In genomic region chr2:44100351-44100750, GRCh38 we compare ENCODE assay signal across 10 cellular contexts.
DNase-seq lines count a peak whose midpoint lies in the region; ATAC-seq, FAIRE-seq and TF ChIP-seq lines count a peak whose summit lies in the region.
"Had no signal": no experiment of that assay in that cellular context is flagged by ENCODE, and none has a peak within 500 bp of the region (broad histone marks: within the 10 kb centered on the region; RNA-seq: fewer than 3 reads in every experiment).

No MANE protein-coding gene starts in this region.

- H3K4me3 ChIP-seq in A549: no peak overlapping the region

- peak; percentile 79 to 89 for ATAC-seq in A549
- no peak for ATAC-seq in HG02610 (IDR thresholded peaks at IDR 0.05; ENCODE audit: unreplicated experiment)
- ATAC-seq in HG03280 (IDR thresholded peaks at IDR 0.05; ENCODE audit: unreplicated experiment): no peak

- peak; percentile 15 to 60 for DNase-seq in A549 (ENCODE audit: low read depth in 1 of 2, low spot score in 1 of 2)
- peak; percentile 92 for DNase-seq in HFFc6
- DNase-seq in UCSD-AML1 (lab: John Stamatoyannopoulos, UW; ENCODE audit: unreplicated experiment): peak; percentile 59
- peak; percentile 12 for DNase-seq in iPS-NIHi11 (ENCODE audit: low spot score)
- no peak for DNase-seq in stimulated activated naive CD4-positive, alpha-beta T cell treated with Interleukin-2 at 50 U/mL for 16 hours (lab: John Stamatoyannopoulos, UW)
- no peak for DNase-seq in activated naive CD4-positive, alpha-beta T cell treated with anti-CD3 and anti-CD28 coated beads for 36 hours
- DNase-seq: naive B cell had no signal

- TF ChIP-seq CTCF in A549 (IDR thresholded peaks at IDR 0.05): no peak
- no peak for TF ChIP-seq CTCF in HFFc6 (IDR thresholded peaks at IDR 0.05)

- no peaks in the 10 kb centered on the region for H3K36me3 Mint-ChIP-seq in HFFc6 (ENCODE audit: low read depth)
- no peaks in the 10 kb centered on the region for H3K36me3 Mint-ChIP-seq in activated naive CD4-positive, alpha-beta T cell treated with anti-CD3 and anti-CD28 coated beads for 36 hours (ENCODE audit: low read depth)
- H3K36me3 Mint-ChIP-seq: naive B cell had no signal

- TF ChIP-seq RAD21 in A549 (conservative IDR thresholded peaks at IDR 0.05 in 1 of 2, IDR thresholded peaks at IDR 0.05 in 1 of 2): no peak

- no peaks in the 10 kb centered on the region for H3K9me3 ChIP-seq in A549

- no peak for TF ChIP-seq POLR2A in A549 (IDR thresholded peaks at IDR 0.05; ENCODE audit: low read length)

- POLR2A ChIA-PET in A549 (lab: Yijun Ruan, JAX): interaction anchor here (1.7 kb wide), 1 partner anchor 67 kb away, joined by 4 read pairs; no protein-coding TSS in a partner anchor

- 17% methylated on average over 3 of the region's 3 CpGs for WGBS in A549 (ENCODE audit: missing lambda C conversion rate)

- CTCF ChIA-PET in A549 (lab: Yijun Ruan, JAX): interaction anchor here (0.8 to 1.3 kb wide), 4 partner anchors 8 to 142 kb away, joined by 3 to 5 read pairs (median 3); no protein-coding TSS in a partner anchor
- CTCF ChIA-PET in activated naive CD4-positive, alpha-beta T cell treated with anti-CD3 and anti-CD28 coated beads for 36 hours (lab: Charles Lee): no interaction called here

- no peak overlapping the region for H3K4me3 Mint-ChIP-seq in HFFc6
- no peak overlapping the region for H3K4me3 Mint-ChIP-seq in activated naive CD4-positive, alpha-beta T cell treated with anti-CD3 and anti-CD28 coated beads for 36 hours

- intact Hi-C loops in activated naive CD4-positive, alpha-beta T cell treated with anti-CD3 and anti-CD28 coated beads for 36 hours (cut with micrococcal nuclease): no loop called here

- peak overlapping the region in 1 of 2 experiments; percentile 57; a peak in 2 of 6 replicates for H3K27ac ChIP-seq in A549
- H3K27ac ChIP-seq: VCaP had no signal

- peaks cover 20% of the 10 kb centered on the region for H3K4me1 Mint-ChIP-seq in HFFc6 (ENCODE audit: low read depth)
- H3K4me1 Mint-ChIP-seq in activated naive CD4-positive, alpha-beta T cell treated with anti-CD3 and anti-CD28 coated beads for 36 hours (ENCODE audit: low read depth): peaks cover 9% of the 10 kb centered on the region

- peak overlapping the region; percentile 59 for H3K27ac Mint-ChIP-seq in HFFc6
- H3K27ac Mint-ChIP-seq in activated naive CD4-positive, alpha-beta T cell treated with anti-CD3 and anti-CD28 coated beads for 36 hours: no peak overlapping the region

- H3K4me1 ChIP-seq in A549: peaks cover 13% of the 10 kb centered on the region

- no peaks in the 10 kb centered on the region for H3K9me3 Mint-ChIP-seq in HFFc6
- no peaks in the 10 kb centered on the region for H3K9me3 Mint-ChIP-seq in activated naive CD4-positive, alpha-beta T cell treated with anti-CD3 and anti-CD28 coated beads for 36 hours
- H3K9me3 Mint-ChIP-seq: naive B cell had no signal

- no peak for TF ChIP-seq EP300 in A549 (IDR thresholded peaks at IDR 0.05)

- H3K27me3 Mint-ChIP-seq in HFFc6 (ENCODE audit: insufficient read depth): peaks cover 5% of the 10 kb centered on the region
- H3K27me3 Mint-ChIP-seq in activated naive CD4-positive, alpha-beta T cell treated with anti-CD3 and anti-CD28 coated beads for 36 hours (ENCODE audit: low read depth): peaks cover 2% of the 10 kb centered on the region
- H3K27me3 Mint-ChIP-seq: naive B cell had no signal

- no peak for FAIRE-seq in A549 (lab: Jason Lieb, UNC)

- 0 out of 3 replicates have a peak overlapping the region, but pooled peaks have one; percentile 5 for H3K4me2 ChIP-seq in A549

TF ChIP-seq in A549, 52 proteins besides CTCF, POLR2A, EP300 and RAD21:
- TF ChIP-seq SMC3 (IDR thresholded peaks at IDR 0.05) (no peak), FOSL2 (IDR thresholded peaks at IDR 0.05) (no peak), FOSL2 (CRISPR knock-in tag; IDR thresholded peaks at IDR 0.05) (peak; percentile 19; the same call in 1 of the 2 replicates)

Comparison
In these comparisons a context has a peak if more than half of its experiments do, and no peak if none do; other contexts are left out.
1. ATAC-seq: peak in A549 (2 of 2); none in HG02610 (single experiment) and HG03280 (single experiment).
2. DNase-seq: peak in A549 (2 of 2), HFFc6 (single experiment), UCSD-AML1 (single experiment) and iPS-NIHi11 (single experiment); none in stimulated activated naive CD4-positive, alpha-beta T cell treated with Interleukin-2 at 50 U/mL for 16 hours (single experiment) and activated naive CD4-positive, alpha-beta T cell treated with anti-CD3 and anti-CD28 coated beads for 36 hours (single experiment).